In the genomic region with DNA sequence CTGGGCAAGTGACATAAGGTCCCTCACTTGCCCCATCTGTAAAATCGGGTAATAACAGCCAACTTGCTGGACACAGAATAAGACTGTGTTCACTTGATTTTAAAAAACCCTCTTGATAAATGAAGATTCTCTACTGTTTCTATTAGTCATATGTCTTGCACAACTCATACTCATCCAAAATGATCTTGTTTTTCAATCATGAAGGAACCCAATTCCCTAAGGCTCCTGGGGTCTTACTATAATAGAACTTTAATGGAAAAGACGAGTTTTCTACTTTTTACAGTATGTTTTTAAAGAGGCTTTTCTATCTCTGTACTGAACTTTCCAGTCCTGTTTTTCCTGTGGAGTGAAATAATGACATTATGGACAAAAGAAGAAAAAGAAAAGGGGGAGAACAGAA, we compare ENCODE assay signal across 17 cellular contexts.
DNase-seq lines count a peak whose midpoint lies in the region; ATAC-seq and TF ChIP-seq lines count a peak whose summit lies in the region.
"Had no signal": no experiment of that assay in that cellular context is flagged by ENCODE, and none has a peak within 500 bp of the region (broad histone marks: within the 10 kb centered on the region; RNA-seq: fewer than 3 reads in every experiment).

No MANE protein-coding gene starts in this region.

- no peak for DNase-seq in left ventricle myocardium inferior
- DNase-seq in right atrium auricular region (ENCODE audit: low spot score) = no peak
- peak; percentile 55 for DNase-seq in adipocyte (ENCODE audit: low read depth)
- DNase-seq in vagina (ENCODE audit: extremely low spot score in 2 of 2) = no peak
- no peak for DNase-seq in stimulated activated CD4-positive, alpha-beta T cell treated with anti-CD3 and anti-CD28 coated beads, Interleukin-4, amount 100 ng/mL, for 1 hour
- DNase-seq in NCI-H345 (lab: John Stamatoyannopoulos, UW) = no peak
- DNase-seq: activated CD4-positive, alpha-beta T cell treated with anti-CD3 and anti-CD28 coated beads for 48 hours; activated effector memory CD4-positive, alpha-beta T cell treated with Interleukin-2 at 50 U/mL for 16 hours; DMS79 treated with DMSO at 0.1 percent for 48 hours; left lung; NCI-H1436 treated with DMSO at 0.1 percent for 48 hours; NCI-H526 treated with DMSO at 0.1 percent for 48 hours; upper lobe of right lung had no signal

- H3K9me3 ChIP-seq in left ventricle myocardium inferior (replicated peaks) = no peaks in the 10 kb centered on the region
- H3K9me3 ChIP-seq in right atrium auricular region = no peaks in the 10 kb centered on the region
- H3K9me3 ChIP-seq in adipocyte (ENCODE audit: control insufficient read depth, low read length) = no peaks in the 10 kb centered on the region
- H3K9me3 ChIP-seq in neural cell (ENCODE audit: low read length) = no peaks in the 10 kb centered on the region
- no peaks in the 10 kb centered on the region for H3K9me3 ChIP-seq in vagina
- H3K9me3 ChIP-seq: left lung, upper lobe of right lung had no signal

- no peak for TF ChIP-seq POLR2A in vagina (IDR thresholded peaks at IDR 0.05)

- H3K4me1 ChIP-seq in left ventricle myocardium inferior (peaks cover 43% of the 10 kb centered on the region), right atrium auricular region (peaks cover 0 to 13% of the 10 kb centered on the region in 2 donors), adipocyte (ENCODE audit: control insufficient read depth, insufficient read depth, low read length) (peaks cover 32% of the 10 kb centered on the region), vagina (peaks cover 53% of the 10 kb centered on the region)
- H3K4me1 ChIP-seq: neural progenitor cell had no signal

- no peak for TF ChIP-seq EP300 in neural cell (conservative IDR thresholded peaks at IDR 0.05; ENCODE audit: poor library complexity, severe bottlenecking)

- no peak overlapping the region for H3K4me2 ChIP-seq in neural cell (ENCODE audit: low read length)
- H3K4me2 ChIP-seq: neural progenitor cell had no signal

- H3K4me3 ChIP-seq in left ventricle myocardium inferior = no peak overlapping the region
- H3K4me3 ChIP-seq in right atrium auricular region = no peak overlapping the region
- H3K4me3 ChIP-seq in adipocyte (ENCODE audit: low read length) = peak overlapping the region; percentile 57
- peak overlapping the region; percentile 43 for H3K4me3 ChIP-seq in neural cell (ENCODE audit: low read length)
- no peak overlapping the region for H3K4me3 ChIP-seq in vagina
- H3K4me3 ChIP-seq: left lung, neural progenitor cell, upper lobe of right lung had no signal

- H3F3A ChIP-seq in neural cell (ENCODE audit: insufficient read depth, low read length, poor library complexity, severe bottlenecking) = no peaks in the 10 kb centered on the region

- no peaks in the 10 kb centered on the region for H3K36me3 ChIP-seq in left ventricle myocardium inferior
- H3K36me3 ChIP-seq in right atrium auricular region = no peaks in the 10 kb centered on the region
- peaks cover 10% of the 10 kb centered on the region for H3K36me3 ChIP-seq in adipocyte (ENCODE audit: control insufficient read depth, insufficient read depth, low read length, severe bottlenecking)
- no peaks in the 10 kb centered on the region for H3K36me3 ChIP-seq in neural cell (ENCODE audit: insufficient read depth, low read length)
- H3K36me3 ChIP-seq in vagina = no peaks in the 10 kb centered on the region
- H3K36me3 ChIP-seq: left lung, neural progenitor cell, upper lobe of right lung had no signal

- H3K27ac ChIP-seq in left ventricle myocardium inferior (replicated peaks) (peak overlapping the region; percentile 45), right atrium auricular region (peak overlapping the region in 1 of 2 donors; percentile 19), neural cell (ENCODE audit: low read length) (peak overlapping the region; percentile 82), vagina (peak overlapping the region; percentile 71)
- H3K27ac ChIP-seq: epithelial cell of prostate, left lung, neural progenitor cell, upper lobe of right lung had no signal

- no peak overlapping the region for H2AFZ ChIP-seq in neural cell (ENCODE audit: low read depth, low read length)
- H2AFZ ChIP-seq: neural progenitor cell had no signal

- H3K9me2 ChIP-seq in neural cell (ENCODE audit: insufficient read depth, low read length) = no peaks in the 10 kb centered on the region

- intact Hi-C loops in left ventricle myocardium inferior (cut with micrococcal nuclease) = no loop called here
- intact Hi-C loops in vagina (cut with DNase I) = no loop called here

- H3K79me2 ChIP-seq in neural cell (replicated peaks; ENCODE audit: insufficient read depth, low read length) = no peaks in the 10 kb centered on the region

- no peak for TF ChIP-seq CTCF in left ventricle myocardium inferior (IDR thresholded peaks at IDR 0.05; ENCODE audit: borderline replicate concordance)
- no peak for TF ChIP-seq CTCF in right atrium auricular region (IDR thresholded peaks at IDR 0.05)
- TF ChIP-seq CTCF in neural cell (IDR thresholded peaks at IDR 0.05; ENCODE audit: poor library complexity, severe bottlenecking) = no peak
- TF ChIP-seq CTCF in vagina (IDR thresholded peaks at IDR 0.05) = no peak

- no peak for ATAC-seq in esophagus mucosa
- ATAC-seq: left lung, upper lobe of right lung had no signal

- no peaks in the 10 kb centered on the region for H4K20me1 ChIP-seq in neural cell (ENCODE audit: insufficient read depth)

- H3K9ac ChIP-seq in adipocyte (ENCODE audit: low read length) (peak overlapping the region; percentile 63), neural cell (ENCODE audit: low read length) (no peak overlapping the region)
- H3K9ac ChIP-seq: neural progenitor cell had no signal

- H3K27me3 ChIP-seq in left ventricle myocardium inferior (ENCODE audit: low read depth) (no peaks in the 10 kb centered on the region), right atrium auricular region (no peaks in the 10 kb centered on the region), adipocyte (replicated peaks; ENCODE audit: control insufficient read depth, insufficient read depth, low read length) (no peaks in the 10 kb centered on the region), neural cell (ENCODE audit: insufficient read depth, low read depth, low read length) (no peaks in the 10 kb centered on the region), vagina (no peaks in the 10 kb centered on the region)
- H3K27me3 ChIP-seq: left lung, neural progenitor cell, upper lobe of right lung had no signal

- no peak for TF ChIP-seq RAD21 in neural cell (conservative IDR thresholded peaks at IDR 0.05)

TF ChIP-seq in neural cell, 6 proteins besides CTCF, POLR2A, EP300 and RAD21:
- TF ChIP-seq TAF1 (IDR thresholded peaks at IDR 0.05; ENCODE audit: low read depth) = no peak
- TF ChIP-seq REST (IDR thresholded peaks at IDR 0.05; ENCODE audit: borderline replicate concordance) = no peak
- TF ChIP-seq POLR2AphosphoS5 (IDR thresholded peaks at IDR 0.05) = no peak
- no peak for TF ChIP-seq SMC3 (conservative IDR thresholded peaks at IDR 0.05; ENCODE audit: poor library complexity)
- no peak for TF ChIP-seq EZH2 (IDR thresholded peaks at IDR 0.05; ENCODE audit: borderline replicate concordance, insufficient read depth, low read length, poor library complexity, severe bottlenecking)
- TF ChIP-seq MXI1 (conservative IDR thresholded peaks at IDR 0.05; ENCODE audit: poor library complexity, severe bottlenecking) = no peak

Comparison
In these comparisons a context has a peak if more than half of its experiments do, and no peak if none do; other contexts are left out.
1. H3K4me3 ChIP-seq: peak in adipocyte (single experiment) and neural cell (single experiment); none in left ventricle myocardium inferior (single experiment), right atrium auricular region (0 of 2) and vagina (0 of 2).